Comparison of ENCODE assay signal across 11 cellular contexts in genomic region chr10:122344741-122345258, GRCh38. TPM values are rescaled to one million over a fixed set of nuclear protein-coding genes. Genes with fewer than 3 reads are reported as not detected.
DNase-seq lines count a peak whose midpoint lies in the region; ATAC-seq, FAIRE-seq and TF ChIP-seq lines count a peak whose summit lies in the region.
"Had no signal": no experiment of that assay in that cellular context is flagged by ENCODE, and none has a peak within 500 bp of the region (broad histone marks: within the 10 kb centered on the region; RNA-seq: fewer than 3 reads in every experiment).

No MANE protein-coding gene starts in this region.

- H3K4me1 ChIP-seq in astrocyte (ENCODE audit: insufficient read depth, low read length) (peaks cover 4% of the 10 kb centered on the region), Karpas-422 (ENCODE audit: low read length) (peaks cover 63% of the 10 kb centered on the region)

- no peaks in the 10 kb centered on the region for H3K9me2 ChIP-seq in Karpas-422 (replicated peaks; ENCODE audit: insufficient read depth, low read length)

- H3K4me3 Mint-ChIP-seq in astrocyte (ENCODE audit: unreplicated experiment): no peak overlapping the region

- no peaks in the 10 kb centered on the region for H3K27me3 ChIP-seq in astrocyte (ENCODE audit: insufficient read depth, low read length)
- no peaks in the 10 kb centered on the region for H3K27me3 ChIP-seq in Karpas-422 (ENCODE audit: low read length)

- H3K9me3 Mint-ChIP-seq in astrocyte (ENCODE audit: unreplicated experiment): peaks cover 3% of the 10 kb centered on the region

- ATAC-seq in Right ventricle myocardium superior (ENCODE audit: poor library complexity) (peak; percentile 16), GM21723 (IDR thresholded peaks at IDR 0.05; ENCODE audit: unreplicated experiment) (no peak), HG03025 (IDR thresholded peaks at IDR 0.05; ENCODE audit: low FRiP score, unreplicated experiment) (no peak)

- DNase-seq in Right ventricle myocardium superior: no peak
- DNase-seq in cardiac septum (ENCODE audit: low spot score): no peak
- peak; percentile 40 for DNase-seq in astrocyte (ENCODE audit: low read depth)
- peak; percentile 79 for DNase-seq in kidney tubule cell (ENCODE audit: low spot score)
- peak; percentile 75 for DNase-seq in superior temporal gyrus (ENCODE audit: extremely low spot score)
- DNase-seq in Karpas-422: no peak
- DNase-seq: amniotic stem cell, mesendoderm, NCI-H2107 had no signal

- no peak for TF ChIP-seq CTCF in astrocyte (IDR thresholded peaks at IDR 0.05; ENCODE audit: insufficient read depth, low read depth, low read length)

- no peak overlapping the region for H3K4me3 ChIP-seq in astrocyte (ENCODE audit: insufficient read depth, low read depth, low read length)
- no peak overlapping the region for H3K4me3 ChIP-seq in Karpas-422 (ENCODE audit: low read length)

- H3K9ac ChIP-seq in astrocyte (ENCODE audit: low read length) (no peak overlapping the region), Karpas-422 (ENCODE audit: low read length) (no peak overlapping the region)

- H3K27me3 Mint-ChIP-seq in astrocyte (ENCODE audit: low read depth, unreplicated experiment): peaks cover 2% of the 10 kb centered on the region

- H3K4me1 Mint-ChIP-seq in astrocyte (ENCODE audit: low read depth, unreplicated experiment): peaks cover 6% of the 10 kb centered on the region

- H2AFZ ChIP-seq in astrocyte (ENCODE audit: low read depth, low read length) (no peak overlapping the region), Karpas-422 (ENCODE audit: low read length) (no peak overlapping the region)

- H3K36me3 ChIP-seq in astrocyte (ENCODE audit: insufficient read depth, low read length): no peaks in the 10 kb centered on the region
- no peaks in the 10 kb centered on the region; the same call in 1 of the 2 replicates for H3K36me3 ChIP-seq in Karpas-422 (ENCODE audit: insufficient read depth, low read length)

- H3K27ac Mint-ChIP-seq in astrocyte (ENCODE audit: unreplicated experiment): no peak overlapping the region

- H3K36me3 Mint-ChIP-seq in astrocyte (ENCODE audit: low read depth, unreplicated experiment): no peaks in the 10 kb centered on the region

- no peaks in the 10 kb centered on the region for H4K20me1 ChIP-seq in astrocyte (ENCODE audit: insufficient read depth, low read length)
- no peaks in the 10 kb centered on the region for H4K20me1 ChIP-seq in Karpas-422 (ENCODE audit: insufficient read depth, low read depth, low read length)

- H3K4me2 ChIP-seq in astrocyte (ENCODE audit: low read length): no peak overlapping the region
- H3K4me2 ChIP-seq in Karpas-422 (ENCODE audit: low read depth, low read length, poor library complexity, severe bottlenecking): no peak overlapping the region

- FAIRE-seq in astrocyte (lab: Jason Lieb, UNC): no peak

- H3K27ac ChIP-seq in astrocyte (ENCODE audit: low read depth, low read length) (no peak overlapping the region), Karpas-422 (ENCODE audit: low read length) (no peak overlapping the region)

- H3K9me3 ChIP-seq in astrocyte (ENCODE audit: insufficient read depth, low read depth, low read length): peaks cover 4% of the 10 kb centered on the region
- no peaks in the 10 kb centered on the region for H3K9me3 ChIP-seq in Karpas-422 (ENCODE audit: low read length)

- intact Hi-C loops in Right ventricle myocardium superior (cut with DNase I) (loop anchor here (5.0 kb wide), 1 partner anchor 88 kb away; no protein-coding TSS in a partner anchor), cardiac septum (cut with DNase I) (no loop called here)

- H3K79me2 ChIP-seq in astrocyte (ENCODE audit: insufficient read depth, low read length): no peaks in the 10 kb centered on the region
- H3K79me2 ChIP-seq in Karpas-422 (ENCODE audit: low read length): no peaks in the 10 kb centered on the region

RNA-seq across cellular contexts. Expression of gene PLEKHA1, which starts 29.7 kb away (rescaled TPM):
- total RNA-seq in Right ventricle myocardium superior (74.4 TPM), cardiac septum (46.2 TPM), astrocyte (30.9 and 31.7 TPM in 2 replicates)
- total RNA-seq in Karpas-422 (2014; rRNA removed; shearing (Covaris generic); ENCODE audit: low replicate concordance): 1.0 and 7.3 TPM in 2 replicates

Comparison
In these comparisons a context has a peak if more than half of its experiments do, and no peak if none do; other contexts are left out.
1. DNase-seq: peak in astrocyte (single experiment), kidney tubule cell (single experiment) and superior temporal gyrus (single experiment); none in Right ventricle myocardium superior (single experiment), cardiac septum (single experiment) and Karpas-422 (single experiment).